In genomic region chr2:120810639-120811038, GRCh38 we compare ENCODE assay signal across 29 cellular contexts.
"Had no signal": no experiment of that assay in that cellular context is flagged by ENCODE, and none has a peak within 500 bp of the region (broad histone marks: within the 10 kb centered on the region; RNA-seq: fewer than 3 reads in every experiment).

No MANE protein-coding gene starts in this region.

- DNase-seq: head of caudate nucleus; hippocampal formation; immature natural killer cell; kidney; left ventricle myocardium inferior; mesendoderm; naive B cell; natural killer cell; nephron progenitor cell; pancreas; posterior cingulate gyrus; retina; sigmoid colon; small intestine; spleen; stimulated activated CD4-positive, alpha-beta T cell treated with anti-CD3 and anti-CD28 coated beads, Interleukin-1b, Interleukin-23, amount 100 ng/mL, for 48 hours; stimulated activated CD4-positive, alpha-beta T cell treated with anti-CD3 and anti-CD28 coated beads, Interleukin-2, amount 100 ng/mL, for 48 hours; stimulated activated naive B cell treated with anti-CD40 and anti-IgM and Interleukin-4, amounts not matched to agents 10 μg/mL and 1 μg/mL and 100 μg/mL, for 72 hours; stimulated activated naive CD8-positive, alpha-beta T cell treated with anti-CD3 and anti-CD28 coated beads, Interleukin-15, Interleukin-2, amounts not matched to agents 100 U/mL and 50 U/mL, for 24 hours; stomach; tibial artery; uterus had no signal

- FAIRE-seq: islet of Langerhans, kidney, pancreas, small intestine had no signal

- H3K27me3 ChIP-seq: neural progenitor cell, pancreas, sigmoid colon, stomach, suprapubic skin, tibial artery, uterus had no signal

- H3K4me1 ChIP-seq: neural progenitor cell, pancreas, prostate gland, spleen, uterus had no signal

- H3K4me3 ChIP-seq: left ventricle myocardium inferior, lung, neural progenitor cell, pancreas, prostate gland, sigmoid colon, spleen, stomach, suprapubic skin, thoracic aorta, tibial artery, uterus had no signal

- H3K9ac ChIP-seq: neural progenitor cell had no signal

- H3K27ac ChIP-seq: left ventricle myocardium inferior, neural progenitor cell, pancreas, prostate gland, sigmoid colon, spleen, stomach, suprapubic skin, thoracic aorta, tibial artery, uterus had no signal

- H3K9me3 ChIP-seq: left ventricle myocardium inferior, pancreas, prostate gland, sigmoid colon, spleen, stomach, suprapubic skin, thoracic aorta, tibial artery, uterus had no signal

- H3K36me3 ChIP-seq: left ventricle myocardium inferior, neural progenitor cell, pancreas, prostate gland, sigmoid colon, spleen, stomach, suprapubic skin, thoracic aorta, tibial artery, uterus had no signal

- ATAC-seq: natural killer cell; pancreas; right cardiac atrium; stimulated activated naive B cell treated with anti-CD40 and anti-IgM and Interleukin-4, amounts not matched to agents 10 μg/mL and 1 μg/mL and 100 μg/mL, for 72 hours; stimulated activated naive CD8-positive, alpha-beta T cell treated with anti-CD3 and anti-CD28 coated beads, Interleukin-15, Interleukin-2, amounts not matched to agents 100 U/mL and 50 U/mL, for 24 hours had no signal

- H2AFZ ChIP-seq: neural progenitor cell had no signal

- H3K4me2 ChIP-seq: neural progenitor cell had no signal
